In the genomic region with DNA sequence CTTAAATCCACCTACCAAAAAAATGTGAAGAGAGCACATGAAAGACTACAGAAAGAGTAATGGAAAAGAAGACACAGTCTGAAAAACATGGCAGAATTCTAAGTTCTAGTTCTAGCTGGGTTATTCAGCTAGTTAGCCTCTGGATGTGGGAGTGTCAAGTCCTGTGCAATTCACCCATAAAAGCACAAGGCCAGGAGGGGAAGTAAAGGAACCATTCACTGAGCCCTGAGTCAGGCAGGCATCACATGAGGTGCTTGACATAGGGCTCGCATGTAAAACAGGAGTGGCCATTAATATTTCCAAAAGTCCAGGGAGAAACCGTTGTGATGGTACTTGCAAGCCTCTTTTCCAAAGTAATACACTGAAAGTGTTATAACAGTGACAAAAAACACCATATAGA, we compare ENCODE assay signal across 1 cellular context.
A peak's percentile ranks its signal among the peaks of the same experiment; 100 is the strongest.
TF ChIP-seq lines count a peak whose summit lies in the region.

No MANE protein-coding gene starts in this region.

TF ChIP-seq in K562, 482 proteins besides CTCF, POLR2A, EP300 and RAD21 (continued from another document):
- TF ChIP-seq, protein P1, sequence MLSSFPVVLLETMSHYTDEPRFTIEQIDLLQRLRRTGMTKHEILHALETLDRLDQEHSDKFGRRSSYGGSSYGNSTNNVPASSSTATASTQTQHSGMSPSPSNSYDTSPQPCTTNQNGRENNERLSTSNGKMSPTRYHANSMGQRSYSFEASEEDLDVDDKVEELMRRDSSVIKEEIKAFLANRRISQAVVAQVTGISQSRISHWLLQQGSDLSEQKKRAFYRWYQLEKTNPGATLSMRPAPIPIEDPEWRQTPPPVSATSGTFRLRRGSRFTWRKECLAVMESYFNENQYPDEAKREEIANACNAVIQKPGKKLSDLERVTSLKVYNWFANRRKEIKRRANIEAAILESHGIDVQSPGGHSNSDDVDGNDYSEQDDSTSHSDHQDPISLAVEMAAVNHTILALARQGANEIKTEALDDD (IDR thresholded peaks at IDR 0.05): peak; percentile 90
- no peak for TF ChIP-seq ELF4 (CRISPR knock-in tag; IDR thresholded peaks at IDR 0.05)
- 0 out of 2 replicates have a peak, but pooled peaks have one; percentile 20 for TF ChIP-seq SMAD4 (CRISPR knock-in tag; conservative IDR thresholded peaks at IDR 0.05)
- TF ChIP-seq KAT2B (IDR thresholded peaks at IDR 0.05; ENCODE audit: low read depth, low read length): no peak
